ENCODE assay signal across 19 cellular contexts in genomic region chr1:218123968-218124367, GRCh38.
"Had no signal": no experiment of that assay in that cellular context is flagged by ENCODE, and none has a peak within 500 bp of the region (broad histone marks: within the 10 kb centered on the region; RNA-seq: fewer than 3 reads in every experiment).

No MANE protein-coding gene starts in this region.

- ATAC-seq: activated CD8-positive, alpha-beta memory T cell treated with anti-CD3 and anti-CD28 coated beads, Interleukin-2, amount 10 ng/mL, durations not matched to agents 7 days and 5 days; body of pancreas; left cardiac atrium; naive thymus-derived CD8-positive, alpha-beta T cell; pancreas; sciatic nerve; upper lobe of right lung had no signal

- H3K9me3 ChIP-seq: body of pancreas, neutrophil, pancreas, upper lobe of right lung had no signal

- DNase-seq: activated B cell treated with CpG ODN at 0.5 μM for 24 hours; activated CD4-positive, alpha-beta memory T cell treated with anti-CD3 and anti-CD28 coated beads, Interleukin-2, amount 10 ng/mL, durations not matched to agents 7 days and 5 days; activated CD4-positive, alpha-beta T cell treated with anti-CD3 and anti-CD28 coated beads for 4 hours; activated CD8-positive, alpha-beta memory T cell treated with anti-CD3 and anti-CD28 coated beads, Interleukin-2, amount 10 ng/mL, durations not matched to agents 7 days and 5 days; activated naive CD8-positive, alpha-beta T cell treated with anti-CD3 and anti-CD28 coated beads for 36 hours; amniotic stem cell; body of pancreas; dorsolateral prefrontal cortex; foreskin fibroblast; hippocampal formation; left cardiac atrium; mesenchymal stem cell; naive thymus-derived CD8-positive, alpha-beta T cell; pancreas; stimulated activated naive CD4-positive, alpha-beta T cell; upper lobe of right lung had no signal

- H3K4me1 ChIP-seq: body of pancreas, pancreas, upper lobe of right lung had no signal

- H3K36me3 ChIP-seq: neutrophil, pancreas, upper lobe of right lung had no signal

- H3K27ac ChIP-seq: body of pancreas, dorsolateral prefrontal cortex, epithelial cell of prostate, neutrophil, pancreas, upper lobe of right lung had no signal

- H3K4me3 ChIP-seq: body of pancreas, dorsolateral prefrontal cortex, pancreas, upper lobe of right lung had no signal

- H3K27me3 ChIP-seq: body of pancreas, neutrophil, pancreas, upper lobe of right lung had no signal
